8 cellular contexts compared by ENCODE assay signal in genomic region chrX:24151513-24151912, GRCh38. TPM values are rescaled to one million over a fixed set of nuclear protein-coding genes. Genes with fewer than 3 reads are reported as not detected.
DNase-seq lines count a peak whose midpoint lies in the region; ATAC-seq, FAIRE-seq and TF ChIP-seq lines count a peak whose summit lies in the region.

No MANE protein-coding gene starts in this region.

- TF ChIP-seq CTCF in DND-41 (IDR thresholded peaks at IDR 0.05; ENCODE audit: borderline replicate concordance, extremely low read depth, low read length, poor library complexity, severe bottlenecking) (no peak), OCI-LY3 (IDR thresholded peaks at IDR 0.05; ENCODE audit: low read depth, low read length) (no peak), endothelial cell (IDR thresholded peaks at IDR 0.05; ENCODE audit: unreplicated experiment) (no peak), pancreas (IDR thresholded peaks at IDR 0.05) (no peak)

- peak overlapping the region; percentile 86 for H3K4me2 ChIP-seq in DND-41 (ENCODE audit: insufficient read depth, low read length)
- peak overlapping the region; percentile 84 for H3K4me2 ChIP-seq in OCI-LY3 (ENCODE audit: low read length)

- H3K36me3 Mint-ChIP-seq in endothelial cell (ENCODE audit: low read depth, unreplicated experiment): peaks cover 3% of the 10 kb centered on the region

- peak overlapping the region; percentile 92 for H3K27ac Mint-ChIP-seq in endothelial cell (ENCODE audit: unreplicated experiment)

- H3K79me2 ChIP-seq in DND-41 (ENCODE audit: insufficient read depth, low read length) (peaks cover 80% of the 10 kb centered on the region), OCI-LY3 (ENCODE audit: low read length) (peaks cover 70% of the 10 kb centered on the region)

- H3K4me3 ChIP-seq in DND-41 (ENCODE audit: low read depth in 1 of 2, low read length in 2 of 2) (peak overlapping the region in 1 of 2 experiments; percentile 85; a peak in 3 of 4 replicates), OCI-LY3 (ENCODE audit: low read length) (peak overlapping the region; percentile 92), pancreas (peak overlapping the region in 3 of 4 donors; percentile 60 to 67 (median 64))

- H3K9me3 ChIP-seq in DND-41 (ENCODE audit: insufficient read depth, low read length, severe bottlenecking): no peaks in the 10 kb centered on the region
- no peaks in the 10 kb centered on the region for H3K9me3 ChIP-seq in OCI-LY3 (ENCODE audit: insufficient read depth, low read length)
- no peaks in the 10 kb centered on the region for H3K9me3 ChIP-seq in pancreas

- H3K27me3 ChIP-seq in DND-41 (ENCODE audit: insufficient read depth, low read length, poor library complexity): no peaks in the 10 kb centered on the region
- H3K27me3 ChIP-seq in OCI-LY3 (ENCODE audit: low read depth, low read length): no peaks in the 10 kb centered on the region
- H3K27me3 ChIP-seq in pancreas: no peaks in the 10 kb centered on the region

- H2AFZ ChIP-seq in DND-41 (ENCODE audit: low read depth, low read length) (no peak overlapping the region), OCI-LY3 (ENCODE audit: low read depth, low read length) (no peak overlapping the region)

- H3K4me1 ChIP-seq in DND-41 (ENCODE audit: insufficient read depth, low read length) (peaks cover 49% of the 10 kb centered on the region), OCI-LY3 (ENCODE audit: low read length) (peaks cover 29% of the 10 kb centered on the region), pancreas (peaks cover 14 to 62% (median 56%) of the 10 kb centered on the region in 3 donors)

- H3K27ac ChIP-seq in DND-41 (ENCODE audit: low read length): peak overlapping the region; percentile 96; the same call in 1 of the 2 replicates
- H3K27ac ChIP-seq in OCI-LY3 (ENCODE audit: low read length): no peak overlapping the region
- H3K27ac ChIP-seq in pancreas: peak overlapping the region in 3 of 4 donors; percentile 98 to 99 (median 99)

- no peak for ATAC-seq in DND-41 (ENCODE audit: insufficient read depth, low read depth)
- no peak for ATAC-seq in pancreas
- no peak for ATAC-seq in GM18909 (IDR thresholded peaks at IDR 0.05; ENCODE audit: poor library complexity, unreplicated experiment)
- ATAC-seq in GM19397 (IDR thresholded peaks at IDR 0.05; ENCODE audit: unreplicated experiment): no peak

- intact Hi-C loops in pancreas (cut with DNase I): loop anchor here in 1 of 3 donors (2.0 kb wide), 1 partner anchor 29 kb away; no protein-coding TSS in a partner anchor

- WGBS in pancreas, 2 donors: 11 to 46% methylated on average over 8 of the region's 8 CpGs

- H3K4me1 Mint-ChIP-seq in endothelial cell (ENCODE audit: unreplicated experiment): peaks cover 25% of the 10 kb centered on the region

- H4K20me1 ChIP-seq in DND-41 (ENCODE audit: insufficient read depth, low read length): peaks cover 34% of the 10 kb centered on the region; the same call in 1 of the 2 replicates
- peaks cover 26% of the 10 kb centered on the region for H4K20me1 ChIP-seq in OCI-LY3 (ENCODE audit: insufficient read depth, low read length)

- peak overlapping the region; percentile 87 for H3K9ac ChIP-seq in DND-41 (ENCODE audit: low read depth, low read length)
- H3K9ac ChIP-seq in OCI-LY3 (ENCODE audit: low read length): peak overlapping the region; percentile 95

- no peak for DNase-seq in DND-41
- DNase-seq in endothelial cell (ENCODE audit: low spot score): no peak
- DNase-seq in pancreas: no peak
- no peak for DNase-seq in anterior cingulate cortex (lab: John Stamatoyannopoulos, UW)
- DNase-seq in NCI-H1417 treated with DMSO at 0.1 percent for 48 hours (lab: John Stamatoyannopoulos, UW): no peak

- H3K4me3 Mint-ChIP-seq in endothelial cell (ENCODE audit: unreplicated experiment): peak overlapping the region; percentile 95

- H3K9me3 Mint-ChIP-seq in endothelial cell (ENCODE audit: unreplicated experiment): no peaks in the 10 kb centered on the region

- H3K36me3 ChIP-seq in DND-41 (ENCODE audit: insufficient read depth, low read length) (peaks cover 29% of the 10 kb centered on the region), OCI-LY3 (replicated peaks; ENCODE audit: low read depth, low read length) (peaks cover 6% of the 10 kb centered on the region), pancreas (no peaks in the 10 kb centered on the region)

- H3K27me3 Mint-ChIP-seq in endothelial cell (ENCODE audit: unreplicated experiment): peaks cover 6% of the 10 kb centered on the region

- FAIRE-seq in pancreas (lab: Jason Lieb, UNC): no peak

RNA-seq across cellular contexts. Expression of gene ZFX, which starts 2.0 kb away (rescaled TPM):
- 40.0 TPM for total RNA-seq in endothelial cell (ENCODE audit: unreplicated experiment)
- total RNA-seq in pancreas: 10 to 100 TPM; 19.0 to 40.3 (median 26.4) TPM
- 1 to 10 TPM; 4.4 to 8.8 TPM for polyA plus RNA-seq in pancreas
